In genomic region chr3:43268636-43269035, GRCh38 we compare ENCODE assay signal across 25 cellular contexts. TPM values are rescaled to one million over a fixed set of nuclear protein-coding genes. Genes with fewer than 3 reads are reported as not detected.
A peak's percentile ranks its signal among the peaks of the same experiment; 100 is the strongest.
DNase-seq lines count a peak whose midpoint lies in the region; ATAC-seq, FAIRE-seq and TF ChIP-seq lines count a peak whose summit lies in the region.
"Had no signal": no experiment of that assay in that cellular context is flagged by ENCODE, and none has a peak within 500 bp of the region (broad histone marks: within the 10 kb centered on the region; RNA-seq: fewer than 3 reads in every experiment).

No MANE protein-coding gene starts in this region.

- H3K36me3 ChIP-seq in K562 (ENCODE audit: control insufficient read depth, insufficient read depth, low read length): no peaks in the 10 kb centered on the region
- H3K36me3 ChIP-seq: BLaER1, Peyer's patch, SJSA1 had no signal

- no peak overlapping the region for H3K4me2 ChIP-seq in K562 (ENCODE audit: insufficient read depth, low read length)
- H3K4me2 ChIP-seq: BLaER1, KMS-11 had no signal

- H3K4me1 Mint-ChIP-seq in activated naive CD4-positive, alpha-beta T cell treated with anti-CD3 and anti-CD28 coated beads for 36 hours (ENCODE audit: low read depth): peaks cover 3% of the 10 kb centered on the region
- H3K4me1 Mint-ChIP-seq in stimulated activated effector memory CD8-positive, alpha-beta T cell treated with anti-CD3 and anti-CD28 coated beads, Interleukin-12 subunit alpha, Interleukin-12 subunit beta, amount 100 ng/mL, for 72 hours: no peaks in the 10 kb centered on the region

- in situ Hi-C loops in K562 (cut with MboI): no loop called here

- no peaks in the 10 kb centered on the region for H4K20me1 ChIP-seq in K562 (replicated peaks; ENCODE audit: control insufficient read depth, insufficient read depth, low read length)
- H4K20me1 ChIP-seq: BLaER1 had no signal

- no peak overlapping the region for H3K9ac ChIP-seq in K562 (ENCODE audit: insufficient read depth in 1 of 2, low read depth in 2 of 2, low read length in 2 of 2)
- H3K9ac ChIP-seq: BLaER1, KMS-11 had no signal

- no peaks in the 10 kb centered on the region for H3K9me3 Mint-ChIP-seq in activated naive CD4-positive, alpha-beta T cell treated with anti-CD3 and anti-CD28 coated beads for 36 hours
- no peaks in the 10 kb centered on the region for H3K9me3 Mint-ChIP-seq in stimulated activated effector memory CD8-positive, alpha-beta T cell treated with anti-CD3 and anti-CD28 coated beads, Interleukin-12 subunit alpha, Interleukin-12 subunit beta, amount 100 ng/mL, for 72 hours
- H3K9me3 Mint-ChIP-seq: CD4-positive, alpha-beta T cell had no signal

- POLR2A ChIA-PET in K562 (lab: Yijun Ruan, JAX): interaction anchor here (1.4 to 3.1 kb wide), 3 partner anchors 11 to 22 kb away, joined by 3 to 8 read pairs (median 3); no protein-coding TSS in a partner anchor

- peaks cover 12 to 28% of the 10 kb centered on the region in 2 experiments; a peak in 4 of 5 replicates for H3K27me3 ChIP-seq in K562 (ENCODE audit: control insufficient read depth in 2 of 2, insufficient read depth in 2 of 2, low read length in 2 of 2)
- H3K27me3 ChIP-seq: BLaER1, Peyer's patch, SJSA1 had no signal

- TF ChIP-seq POLR2A in K562 (conservative IDR thresholded peaks at IDR 0.05): no peak

- WGBS in K562 (ENCODE audit: insufficient coverage, low coverage, missing lambda C conversion rate): 0% methylated on average over 1 of the region's 1 CpG

- H3K27ac ChIP-seq in K562 (ENCODE audit: extremely low read depth, low read depth, low read length): no peak overlapping the region
- H3K27ac ChIP-seq: BLaER1, KMS-11, Peyer's patch, SJSA1 had no signal

- no peaks in the 10 kb centered on the region for H3K79me2 ChIP-seq in K562 (ENCODE audit: control insufficient read depth, insufficient read depth, low read length)

- H3K27ac Mint-ChIP-seq in activated naive CD4-positive, alpha-beta T cell treated with anti-CD3 and anti-CD28 coated beads for 36 hours: no peak overlapping the region
- H3K27ac Mint-ChIP-seq in stimulated activated effector memory CD8-positive, alpha-beta T cell treated with anti-CD3 and anti-CD28 coated beads, Interleukin-12 subunit alpha, Interleukin-12 subunit beta, amount 100 ng/mL, for 72 hours: no peak overlapping the region
- H3K27ac Mint-ChIP-seq: CD4-positive, alpha-beta T cell had no signal

- ATAC-seq in K562: no peak
- ATAC-seq in stimulated activated effector memory CD8-positive, alpha-beta T cell treated with anti-CD3 and anti-CD28 coated beads, Interleukin-12 subunit alpha, Interleukin-12 subunit beta, amount 100 ng/mL, for 72 hours: peak; percentile 60
- ATAC-seq: HCT116 had no signal

- no peaks in the 10 kb centered on the region; a peak in 1 of 5 replicates for H3K4me1 ChIP-seq in K562 (replicated peaks in 1 of 2; ENCODE audit: control insufficient read depth in 2 of 2, insufficient read depth in 2 of 2, low read length in 2 of 2)
- H3K4me1 ChIP-seq: BLaER1, Caco-2, Peyer's patch, SJSA1 had no signal

- no peak overlapping the region for H3K4me3 ChIP-seq in K562
- H3K4me3 ChIP-seq: BLaER1, Peyer's patch, SJSA1 had no signal

- TF ChIP-seq EP300 in K562 (IDR thresholded peaks at IDR 0.05; ENCODE audit: low read length): no peak

- DNase-seq in activated naive CD4-positive, alpha-beta T cell treated with anti-CD3 and anti-CD28 coated beads for 36 hours: peak; percentile 33
- DNase-seq in activated naive CD4-positive, alpha-beta T cell treated with anti-CD3 and anti-CD28 coated beads, Interleukin-2, amount 50 U/mL, for 16 hours: no peak
- DNase-seq in HCEC 1CT: peak; percentile 13
- no peak for DNase-seq in K562 (ENCODE audit: extremely low read depth in 1 of 4, low spot score in 3 of 4)
- DNase-seq in stimulated activated effector memory CD8-positive, alpha-beta T cell treated with anti-CD3 and anti-CD28 coated beads, Interleukin-12 subunit alpha, Interleukin-12 subunit beta, amount 100 ng/mL, for 72 hours (ENCODE audit: low spot score in 2 of 2): no peak
- DNase-seq in foreskin melanocyte: no peak
- no peak for DNase-seq in NCI-H187 (lab: John Stamatoyannopoulos, UW)
- DNase-seq: Caco-2; CD4-positive, alpha-beta T cell; DMS153; GOT3; NCI-H1105; NCI-H2081; NCI-H2171; NCI-H345; NCI-H524; NCI-H82; Peyer's patch had no signal

- intact Hi-C loops in activated naive CD4-positive, alpha-beta T cell treated with anti-CD3 and anti-CD28 coated beads for 36 hours (cut with micrococcal nuclease): no loop called here
- intact Hi-C loops in K562 (cut with micrococcal nuclease): no loop called here

- no peak for TF ChIP-seq CTCF in K562 (IDR thresholded peaks at IDR 0.05 in 2 of 3, conservative IDR thresholded peaks at IDR 0.05 in 1 of 3; ENCODE audit: insufficient read depth in 2 of 3, low read depth in 1 of 3, low read length in 3 of 3)

- CTCF ChIA-PET in activated naive CD4-positive, alpha-beta T cell treated with anti-CD3 and anti-CD28 coated beads for 36 hours (lab: Charles Lee): no interaction called here
- CTCF ChIA-PET in K562 (lab: Yijun Ruan, JAX; ENCODE audit: low intra/inter-chr PET ratio): no interaction called here

- no peaks in the 10 kb centered on the region for H3K9me3 ChIP-seq in K562 (replicated peaks; ENCODE audit: control insufficient read depth, insufficient read depth, low read depth, low read length)
- H3K9me3 ChIP-seq: BLaER1, Caco-2, Peyer's patch, SJSA1 had no signal

- H3K4me3 Mint-ChIP-seq in activated naive CD4-positive, alpha-beta T cell treated with anti-CD3 and anti-CD28 coated beads for 36 hours: no peak overlapping the region
- H3K4me3 Mint-ChIP-seq in stimulated activated effector memory CD8-positive, alpha-beta T cell treated with anti-CD3 and anti-CD28 coated beads, Interleukin-12 subunit alpha, Interleukin-12 subunit beta, amount 100 ng/mL, for 72 hours: no peak overlapping the region
- H3K4me3 Mint-ChIP-seq: CD4-positive, alpha-beta T cell had no signal

- no peak overlapping the region for H2AFZ ChIP-seq in K562 (ENCODE audit: low read depth, low read length)

- H3K27me3 Mint-ChIP-seq in activated naive CD4-positive, alpha-beta T cell treated with anti-CD3 and anti-CD28 coated beads for 36 hours (ENCODE audit: low read depth): no peaks in the 10 kb centered on the region
- H3K27me3 Mint-ChIP-seq: CD4-positive, alpha-beta T cell had no signal

- no peak for TF ChIP-seq RAD21 in K562 (CRISPR knock-in tag; conservative IDR thresholded peaks at IDR 0.05 in 1 of 2, IDR thresholded peaks at IDR 0.05 in 1 of 2)

- no peaks in the 10 kb centered on the region for H3K9me1 ChIP-seq in K562 (ENCODE audit: control insufficient read depth, insufficient read depth, low read length)

- BruUV-seq in K562 (replicated peaks; lab: Mats Ljungman, UMichigan): no TSS peak

- no peak for FAIRE-seq in K562 (lab: Jason Lieb, UNC)
- FAIRE-seq: G401.6, GM18507, HTR-8/SVneo had no signal

- no peaks in the 10 kb centered on the region for H3K36me3 Mint-ChIP-seq in activated naive CD4-positive, alpha-beta T cell treated with anti-CD3 and anti-CD28 coated beads for 36 hours (ENCODE audit: low read depth)
- no peaks in the 10 kb centered on the region for H3K36me3 Mint-ChIP-seq in stimulated activated effector memory CD8-positive, alpha-beta T cell treated with anti-CD3 and anti-CD28 coated beads, Interleukin-12 subunit alpha, Interleukin-12 subunit beta, amount 100 ng/mL, for 72 hours

TF ChIP-seq in K562, 482 proteins besides CTCF, POLR2A, EP300 and RAD21 (continues in another document):
- TF ChIP-seq MTA2 (IDR thresholded peaks at IDR 0.05; ENCODE audit: low read depth) (no peak), GATAD2B (IDR thresholded peaks at IDR 0.05; ENCODE audit: borderline replicate concordance) (no peak), FOSL1 (tag; conservative IDR thresholded peaks at IDR 0.05) (peak; percentile 88), ZNF143 (CRISPR knock-in tag; IDR thresholded peaks at IDR 0.05) (no peak), SMARCB1 (IDR thresholded peaks at IDR 0.05; ENCODE audit: insufficient read length, low read depth) (no peak)
- TF ChIP-seq, protein P1, sequence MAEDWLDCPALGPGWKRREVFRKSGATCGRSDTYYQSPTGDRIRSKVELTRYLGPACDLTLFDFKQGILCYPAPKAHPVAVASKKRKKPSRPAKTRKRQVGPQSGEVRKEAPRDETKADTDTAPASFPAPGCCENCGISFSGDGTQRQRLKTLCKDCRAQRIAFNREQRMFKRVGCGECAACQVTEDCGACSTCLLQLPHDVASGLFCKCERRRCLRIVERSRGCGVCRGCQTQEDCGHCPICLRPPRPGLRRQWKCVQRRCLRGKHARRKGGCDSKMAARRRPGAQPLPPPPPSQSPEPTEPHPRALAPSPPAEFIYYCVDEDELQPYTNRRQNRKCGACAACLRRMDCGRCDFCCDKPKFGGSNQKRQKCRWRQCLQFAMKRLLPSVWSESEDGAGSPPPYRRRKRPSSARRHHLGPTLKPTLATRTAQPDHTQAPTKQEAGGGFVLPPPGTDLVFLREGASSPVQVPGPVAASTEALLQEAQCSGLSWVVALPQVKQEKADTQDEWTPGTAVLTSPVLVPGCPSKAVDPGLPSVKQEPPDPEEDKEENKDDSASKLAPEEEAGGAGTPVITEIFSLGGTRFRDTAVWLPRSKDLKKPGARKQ (CRISPR knock-in tag; IDR thresholded peaks at IDR 0.05): no peak

RNA-seq across cellular contexts. Expression of gene SNRK, which starts 17.7 kb away (rescaled TPM):
- 10 to 100 TPM; 21.1 TPM for total RNA-seq in activated naive CD4-positive, alpha-beta T cell treated with anti-CD3 and anti-CD28 coated beads for 36 hours
- total RNA-seq in K562 (2011; cell fraction: chromatin; rRNA removed; ENCODE audit: low replicate concordance): 20.1 and 34.8 TPM in 2 replicates
- 8.0 and 9.3 TPM in 2 replicates for total RNA-seq in K562 (2011; cell fraction: nucleolus; rRNA removed)
- 13.2 and 26.1 TPM in 2 replicates for total RNA-seq in K562 (2011; cell fraction: nucleoplasm; rRNA removed)
- total RNA-seq in K562 (2014; rRNA removed): 8.9 and 9.7 TPM in 2 replicates
- 10.8 and 12.6 TPM in 2 replicates for total RNA-seq in K562 (2014; rRNA removed; fragmentation: Illumina TruSeq; extraction: Trizol)
- 10.4 and 12.3 TPM in 2 replicates for total RNA-seq in K562 (2015; rRNA removed; fragmentation: Illumina TruSeq; extraction: Trizol)
- 8.2 and 11.5 TPM in 2 replicates for total RNA-seq in K562 (2021)
- polyA plus RNA-seq in K562 (2011; rRNA removed): 6.7 and 7.3 TPM in 2 replicates
- 4.2 and 4.8 TPM in 2 replicates for polyA plus RNA-seq in K562 (2011; cell fraction: cytosol; rRNA removed)
- 8.2 and 9.1 TPM in 2 replicates for polyA plus RNA-seq in K562 (2011; cell fraction: nucleus; rRNA removed)
- polyA plus RNA-seq in K562 (2012): 4.8 and 6.7 TPM in 2 replicates
- 6.8 and 7.1 TPM in 2 replicates for polyA plus RNA-seq in K562 (2014; fragmentation: Illumina TruSeq; extraction: Trizol)
- polyA plus RNA-seq in K562 (2014; fragmentation: Nextera tagmentation; extraction: Ambion mirVana): 1 to 10 TPM; 1.7 to 2.0 TPM
- polyA plus RNA-seq in K562 (2014; rRNA removed): 4.2 TPM in 2 replicates
- polyA minus RNA-seq in K562 (2011; rRNA and poly(A)+ RNA removed): 24.8 and 27.8 TPM in 2 replicates
- polyA minus RNA-seq in K562 (2011; cell fraction: cytosol; rRNA and poly(A)+ RNA removed): 13.2 and 20.2 TPM in 2 replicates
- 10.1 and 14.2 TPM in 2 replicates for polyA minus RNA-seq in K562 (2011; cell fraction: nucleus; rRNA and poly(A)+ RNA removed)

Comparison
In these comparisons a context has a peak if more than half of its experiments do, and no peak if none do; other contexts are left out.
1. DNase-seq: peak in activated naive CD4-positive, alpha-beta T cell treated with anti-CD3 and anti-CD28 coated beads for 36 hours (single experiment) and HCEC 1CT (single experiment); none in activated naive CD4-positive, alpha-beta T cell treated with anti-CD3 and anti-CD28 coated beads, Interleukin-2, amount 50 U/mL, for 16 hours (single experiment), K562 (0 of 4), stimulated activated effector memory CD8-positive, alpha-beta T cell treated with anti-CD3 and anti-CD28 coated beads, Interleukin-12 subunit alpha, Interleukin-12 subunit beta, amount 100 ng/mL, for 72 hours (0 of 2), foreskin melanocyte (single experiment) and NCI-H187 (0 of 2).